ENCODE assay signal across 14 cellular contexts in genomic region chr11:79414644-79415317, GRCh38. TPM values are rescaled to one million over a fixed set of nuclear protein-coding genes. Genes with fewer than 3 reads are reported as not detected.
DNase-seq lines count a peak whose midpoint lies in the region; ATAC-seq and TF ChIP-seq lines count a peak whose summit lies in the region.
"Had no signal": no experiment of that assay in that cellular context is flagged by ENCODE, and none has a peak within 500 bp of the region (broad histone marks: within the 10 kb centered on the region; RNA-seq: fewer than 3 reads in every experiment).

No MANE protein-coding gene starts in this region.

- H3K4me3 ChIP-seq in astrocyte of the cerebellum (ENCODE audit: low read depth, low read length) (no peak overlapping the region), subcutaneous abdominal adipose tissue (ENCODE audit: low read depth in 1 of 5, low read length in 5 of 5) (no peak overlapping the region)
- no peak overlapping the region for H3K4me3 ChIP-seq in CD4-positive, alpha-beta memory T cell (ENCODE audit: low read length in 2 of 2)
- H3K4me3 ChIP-seq: skin epidermis had no signal

- peaks cover 6 to 28% (median 24%) of the 10 kb centered on the region in 5 donors for H3K4me1 ChIP-seq in subcutaneous abdominal adipose tissue (ENCODE audit: control insufficient read depth in 5 of 5, insufficient read depth in 5 of 5, low read length in 5 of 5)
- H3K4me1 ChIP-seq in CD4-positive, alpha-beta memory T cell (ENCODE audit: insufficient read depth, low read length), result no peaks in the 10 kb centered on the region

- peaks cover 0 to 7% (median 5%) of the 10 kb centered on the region in 8 donors for H3K9me3 Mint-ChIP-seq in CD4-positive, alpha-beta memory T cell
- H3K9me3 Mint-ChIP-seq: activated CD4-positive, alpha-beta T cell treated with anti-CD3 and anti-CD28 coated beads, Interleukin-2, amount 10 ng/mL, durations not matched to agents 24 days and 14 days; dendritic cell treated with granulocyte-macrophage colony-stimulating factor and Interleukin-4, amounts not matched to agents 40 ng/mL and 50 ng/mL, for 4 days had no signal

- intact Hi-C loops in CD4-positive, alpha-beta memory T cell (cut with micrococcal nuclease), result no loop called here

- H3K36me3 Mint-ChIP-seq in CD4-positive, alpha-beta memory T cell, result no peaks in the 10 kb centered on the region

- no peak for TF ChIP-seq CTCF in astrocyte of the cerebellum (IDR thresholded peaks at IDR 0.05; ENCODE audit: low read depth, low read length, missing control alignments)

- H3K9ac ChIP-seq in subcutaneous abdominal adipose tissue (ENCODE audit: low read length in 5 of 5), result peak overlapping the region in 2 of 5 donors; percentile 41 to 59

- no peak overlapping the region for H3K4me3 Mint-ChIP-seq in CD4-positive, alpha-beta memory T cell
- H3K4me3 Mint-ChIP-seq: activated CD4-positive, alpha-beta T cell treated with anti-CD3 and anti-CD28 coated beads, Interleukin-2, amount 10 ng/mL, durations not matched to agents 24 days and 14 days; dendritic cell treated with granulocyte-macrophage colony-stimulating factor and Interleukin-4, amounts not matched to agents 40 ng/mL and 50 ng/mL, for 4 days had no signal

- DNase-seq in HK-2 (ENCODE audit: unreplicated experiment) (peak; percentile 32), astrocyte of the cerebellum (ENCODE audit: low read depth) (peak; percentile 83), foreskin melanocyte (peak; percentile 42), NCI-H1105 (lab: John Stamatoyannopoulos, UW) (no peak)
- no peak for DNase-seq in CD4-positive, alpha-beta memory T cell
- DNase-seq: activated CD4-positive, alpha-beta T cell treated with anti-CD3 and anti-CD28 coated beads, Interleukin-2, amount 10 ng/mL, durations not matched to agents 24 days and 14 days; activated effector memory CD4-positive, alpha-beta T cell treated with Interleukin-2 at 50 U/mL for 16 hours; hippocampal formation; NCI-H1417 treated with DMSO at 0.1 percent for 48 hours had no signal

- H3K27ac Mint-ChIP-seq in CD4-positive, alpha-beta memory T cell, result no peak overlapping the region
- H3K27ac Mint-ChIP-seq: activated CD4-positive, alpha-beta T cell treated with anti-CD3 and anti-CD28 coated beads, Interleukin-2, amount 10 ng/mL, durations not matched to agents 24 days and 14 days; dendritic cell treated with granulocyte-macrophage colony-stimulating factor and Interleukin-4, amounts not matched to agents 40 ng/mL and 50 ng/mL, for 4 days had no signal

- H3K4me1 Mint-ChIP-seq in CD4-positive, alpha-beta memory T cell, result no peaks in the 10 kb centered on the region
- H3K4me1 Mint-ChIP-seq: activated CD4-positive, alpha-beta T cell treated with anti-CD3 and anti-CD28 coated beads, Interleukin-2, amount 10 ng/mL, durations not matched to agents 24 days and 14 days had no signal

- peak overlapping the region; percentile 88 for H3K27ac ChIP-seq in subcutaneous abdominal adipose tissue (ENCODE audit: low read depth, low read length)
- no peak overlapping the region for H3K27ac ChIP-seq in CD4-positive, alpha-beta memory T cell (ENCODE audit: low read depth, low read length)

- H3K36me3 ChIP-seq in subcutaneous abdominal adipose tissue (ENCODE audit: control insufficient read depth in 5 of 5, insufficient read depth in 5 of 5, low read length in 5 of 5), result no peaks in the 10 kb centered on the region
- H3K36me3 ChIP-seq in CD4-positive, alpha-beta memory T cell (ENCODE audit: insufficient read depth, low read length), result no peaks in the 10 kb centered on the region

- CTCF ChIA-PET in CD4-positive, alpha-beta memory T cell (lab: Charles Lee; ENCODE audit: partially characterized antibody), result no interaction called here

- H3K9me3 ChIP-seq in subcutaneous abdominal adipose tissue (ENCODE audit: control insufficient read depth in 5 of 5, low read length in 5 of 5), result no peaks in the 10 kb centered on the region
- no peaks in the 10 kb centered on the region for H3K9me3 ChIP-seq in CD4-positive, alpha-beta memory T cell (ENCODE audit: control insufficient read depth in 1 of 2, low read length in 2 of 2)

- ATAC-seq in HG03457 (IDR thresholded peaks at IDR 0.05; ENCODE audit: unreplicated experiment) (no peak), GM21619 (IDR thresholded peaks at IDR 0.05; ENCODE audit: unreplicated experiment) (no peak)

- in situ Hi-C loops in astrocyte of the cerebellum (cut with HindIII; ENCODE audit: low sequenced_read_pairs), result no loop called here

- no peaks in the 10 kb centered on the region for H3K27me3 ChIP-seq in subcutaneous abdominal adipose tissue (ENCODE audit: control insufficient read depth in 5 of 5, insufficient read depth in 4 of 5, low read length in 5 of 5)
- H3K27me3 ChIP-seq in CD4-positive, alpha-beta memory T cell (ENCODE audit: insufficient read depth, low read length), result no peaks in the 10 kb centered on the region

- peaks cover 0 to 1% of the 10 kb centered on the region in 2 donors for H3K27me3 Mint-ChIP-seq in CD4-positive, alpha-beta memory T cell
- H3K27me3 Mint-ChIP-seq: activated CD4-positive, alpha-beta T cell treated with anti-CD3 and anti-CD28 coated beads, Interleukin-2, amount 10 ng/mL, durations not matched to agents 24 days and 14 days had no signal

- POLR2A ChIA-PET in CD4-positive, alpha-beta memory T cell (lab: Charles Lee; ENCODE audit: partially characterized antibody), result no interaction called here

RNA-seq across cellular contexts. Expression of gene TENM4, which starts 26.0 kb away (rescaled TPM):
- total RNA-seq in CD4-positive, alpha-beta memory T cell, result under 1 TPM in 1 of 2 experiments, not detected in 1; 0.28 TPM
- under 1 TPM in 1 of 2 donors, not detected in 1; 0.25 TPM for polyA plus RNA-seq in CD4-positive, alpha-beta memory T cell
- total RNA-seq: activated CD4-positive, alpha-beta T cell treated with anti-CD3 and anti-CD28 coated beads, Interleukin-2, amount 10 ng/mL, durations not matched to agents 24 days and 14 days had no signal

Comparison
In these comparisons a context has a peak if more than half of its experiments do, and no peak if none do; other contexts are left out.
1. DNase-seq: peak in HK-2 (single experiment), astrocyte of the cerebellum (single experiment) and foreskin melanocyte (single experiment); none in NCI-H1105 (single experiment) and CD4-positive, alpha-beta memory T cell (0 of 5).